Comparison of ENCODE assay signal across 1 cellular context in the genomic region with DNA sequence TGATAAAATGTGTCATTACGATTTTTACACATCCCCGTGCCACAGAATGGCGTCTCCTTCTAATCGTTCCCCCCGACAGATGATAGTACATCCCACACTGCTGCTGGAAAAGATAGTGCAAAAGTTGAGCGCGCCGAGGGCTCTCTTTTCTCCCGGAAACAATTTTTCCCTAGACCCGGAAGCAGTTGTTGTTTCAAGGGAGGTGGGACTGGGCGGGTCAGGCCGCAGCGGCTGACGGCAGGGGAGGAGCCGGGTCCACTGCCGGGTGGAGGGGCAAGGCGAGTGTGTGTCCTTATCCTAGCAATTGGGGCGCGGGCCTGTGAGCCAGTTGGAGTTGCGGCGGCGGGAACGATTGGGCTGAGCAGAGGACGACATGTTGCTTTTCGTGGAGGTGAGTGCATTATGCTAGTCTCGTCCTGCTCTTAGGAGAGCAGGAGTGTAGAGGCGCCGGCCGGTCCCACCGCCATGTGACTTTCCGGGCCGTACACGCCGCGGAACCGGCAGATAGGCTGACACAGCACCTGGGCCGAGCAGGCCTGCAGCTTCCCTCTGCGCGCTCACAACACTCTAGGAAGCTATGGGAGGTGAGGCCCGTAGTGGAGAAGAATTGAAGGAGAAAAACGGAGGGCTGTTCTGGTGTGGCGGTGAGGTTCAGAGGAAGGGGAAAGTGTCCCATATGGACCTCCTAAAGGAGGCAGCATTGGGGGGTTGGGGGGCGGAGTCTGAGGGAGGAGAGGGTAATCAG.
TF ChIP-seq lines count a peak whose summit lies in the region.

Gene LARP4, plus strand, starts transcription at position 248 of the 745 bp plus-strand sequence. Its CDS starts 126 bp downstream, at position 374.

TF ChIP-seq in K562, 482 proteins besides CTCF, POLR2A, EP300 and RAD21 (continued from another document and continues in another):
- peak; percentile 50; the same call in 1 of the 2 replicates for TF ChIP-seq ARID3B (CRISPR knock-in tag; IDR thresholded peaks at IDR 0.05; ENCODE audit: borderline replicate concordance)
- TF ChIP-seq, protein P1, sequence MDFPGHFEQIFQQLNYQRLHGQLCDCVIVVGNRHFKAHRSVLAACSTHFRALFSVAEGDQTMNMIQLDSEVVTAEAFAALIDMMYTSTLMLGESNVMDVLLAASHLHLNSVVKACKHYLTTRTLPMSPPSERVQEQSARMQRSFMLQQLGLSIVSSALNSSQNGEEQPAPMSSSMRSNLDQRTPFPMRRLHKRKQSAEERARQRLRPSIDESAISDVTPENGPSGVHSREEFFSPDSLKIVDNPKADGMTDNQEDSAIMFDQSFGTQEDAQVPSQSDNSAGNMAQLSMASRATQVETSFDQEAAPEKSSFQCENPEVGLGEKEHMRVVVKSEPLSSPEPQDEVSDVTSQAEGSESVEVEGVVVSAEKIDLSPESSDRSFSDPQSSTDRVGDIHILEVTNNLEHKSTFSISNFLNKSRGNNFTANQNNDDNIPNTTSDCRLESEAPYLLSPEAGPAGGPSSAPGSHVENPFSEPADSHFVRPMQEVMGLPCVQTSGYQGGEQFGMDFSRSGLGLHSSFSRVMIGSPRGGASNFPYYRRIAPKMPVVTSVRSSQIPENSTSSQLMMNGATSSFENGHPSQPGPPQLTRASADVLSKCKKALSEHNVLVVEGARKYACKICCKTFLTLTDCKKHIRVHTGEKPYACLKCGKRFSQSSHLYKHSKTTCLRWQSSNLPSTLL (IDR thresholded peaks at IDR 0.05), result no peak
- peak; percentile 72; the same call in 1 of the 2 replicates for TF ChIP-seq ESRRA (IDR thresholded peaks at IDR 0.05; ENCODE audit: borderline replicate concordance, low read depth)
- no peak; a peak in 2 of 4 replicates for TF ChIP-seq SIN3A (IDR thresholded peaks at IDR 0.05; ENCODE audit: borderline replicate concordance in 2 of 2, control insufficient read depth in 1 of 2, low read depth in 2 of 2, low read length in 2 of 2)
- TF ChIP-seq FIP1L1 (IDR thresholded peaks at IDR 0.05; ENCODE audit: low read depth, low read length, poor library complexity, severe bottlenecking), result no peak
- TF ChIP-seq GATAD2A (IDR thresholded peaks at IDR 0.05), result no peak
- no peak for TF ChIP-seq ZFP1 (CRISPR knock-in tag; IDR thresholded peaks at IDR 0.05)
- peak; percentile 67 for TF ChIP-seq CBFA2T2 (conservative IDR thresholded peaks at IDR 0.05)
- TF ChIP-seq KAT2B (IDR thresholded peaks at IDR 0.05; ENCODE audit: low read depth, low read length), result no peak
- 0 out of 2 replicates have a peak, but pooled peaks have one; percentile 25 for TF ChIP-seq NFE2 (IDR thresholded peaks at IDR 0.05; ENCODE audit: low read depth)
- TF ChIP-seq PRDM10 (IDR thresholded peaks at IDR 0.05; ENCODE audit: partially characterized antibody), result peak; percentile 99
- peak; percentile 96 for TF ChIP-seq KDM5B (IDR thresholded peaks at IDR 0.05; ENCODE audit: insufficient replicate concordance, low read depth, low read length)
- TF ChIP-seq, protein P2, sequence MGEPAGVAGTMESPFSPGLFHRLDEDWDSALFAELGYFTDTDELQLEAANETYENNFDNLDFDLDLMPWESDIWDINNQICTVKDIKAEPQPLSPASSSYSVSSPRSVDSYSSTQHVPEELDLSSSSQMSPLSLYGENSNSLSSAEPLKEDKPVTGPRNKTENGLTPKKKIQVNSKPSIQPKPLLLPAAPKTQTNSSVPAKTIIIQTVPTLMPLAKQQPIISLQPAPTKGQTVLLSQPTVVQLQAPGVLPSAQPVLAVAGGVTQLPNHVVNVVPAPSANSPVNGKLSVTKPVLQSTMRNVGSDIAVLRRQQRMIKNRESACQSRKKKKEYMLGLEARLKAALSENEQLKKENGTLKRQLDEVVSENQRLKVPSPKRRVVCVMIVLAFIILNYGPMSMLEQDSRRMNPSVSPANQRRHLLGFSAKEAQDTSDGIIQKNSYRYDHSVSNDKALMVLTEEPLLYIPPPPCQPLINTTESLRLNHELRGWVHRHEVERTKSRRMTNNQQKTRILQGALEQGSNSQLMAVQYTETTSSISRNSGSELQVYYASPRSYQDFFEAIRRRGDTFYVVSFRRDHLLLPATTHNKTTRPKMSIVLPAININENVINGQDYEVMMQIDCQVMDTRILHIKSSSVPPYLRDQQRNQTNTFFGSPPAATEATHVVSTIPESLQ (CRISPR knock-in tag; IDR thresholded peaks at IDR 0.05), result no peak
- peak; percentile 91 for TF ChIP-seq POLR2H (tag; IDR thresholded peaks at IDR 0.05; ENCODE audit: low read depth)
- TF ChIP-seq ZNF3 (CRISPR knock-in tag; IDR thresholded peaks at IDR 0.05), result no peak
- TF ChIP-seq KAT8 (IDR thresholded peaks at IDR 0.05; ENCODE audit: low read depth), result no peak
- TF ChIP-seq HNRNPK (IDR thresholded peaks at IDR 0.05; ENCODE audit: low read depth, low read length, poor library complexity, severe bottlenecking), result no peak
- TF ChIP-seq BRD4 (IDR thresholded peaks at IDR 0.05), result no peak; the same call in 1 of the 2 replicates
- TF ChIP-seq WHSC1 (IDR thresholded peaks at IDR 0.05; ENCODE audit: low read length), result no peak
- TF ChIP-seq CHD2 (IDR thresholded peaks at IDR 0.05; ENCODE audit: low read depth, low read length), result no peak
- TF ChIP-seq, protein P3, sequence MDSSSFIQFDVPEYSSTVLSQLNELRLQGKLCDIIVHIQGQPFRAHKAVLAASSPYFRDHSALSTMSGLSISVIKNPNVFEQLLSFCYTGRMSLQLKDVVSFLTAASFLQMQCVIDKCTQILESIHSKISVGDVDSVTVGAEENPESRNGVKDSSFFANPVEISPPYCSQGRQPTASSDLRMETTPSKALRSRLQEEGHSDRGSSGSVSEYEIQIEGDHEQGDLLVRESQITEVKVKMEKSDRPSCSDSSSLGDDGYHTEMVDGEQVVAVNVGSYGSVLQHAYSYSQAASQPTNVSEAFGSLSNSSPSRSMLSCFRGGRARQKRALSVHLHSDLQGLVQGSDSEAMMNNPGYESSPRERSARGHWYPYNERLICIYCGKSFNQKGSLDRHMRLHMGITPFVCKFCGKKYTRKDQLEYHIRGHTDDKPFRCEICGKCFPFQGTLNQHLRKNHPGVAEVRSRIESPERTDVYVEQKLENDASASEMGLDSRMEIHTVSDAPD (CRISPR knock-in tag; IDR thresholded peaks at IDR 0.05), result no peak
- TF ChIP-seq NELFE (IDR thresholded peaks at IDR 0.05; ENCODE audit: insufficient read depth, insufficient read length), result no peak
- 0 out of 2 replicates have a peak, but pooled peaks have one; percentile 60 for TF ChIP-seq RUNX1 (IDR thresholded peaks at IDR 0.05; ENCODE audit: low read depth)
- peak; percentile 50 for TF ChIP-seq NFIC (IDR thresholded peaks at IDR 0.05)
- TF ChIP-seq ZNF12 (CRISPR knock-in tag; IDR thresholded peaks at IDR 0.05), result no peak; the same call in 1 of the 2 replicates
- TF ChIP-seq NR2F6 (CRISPR knock-in tag; IDR thresholded peaks at IDR 0.05), result no peak
- TF ChIP-seq, protein P4, sequence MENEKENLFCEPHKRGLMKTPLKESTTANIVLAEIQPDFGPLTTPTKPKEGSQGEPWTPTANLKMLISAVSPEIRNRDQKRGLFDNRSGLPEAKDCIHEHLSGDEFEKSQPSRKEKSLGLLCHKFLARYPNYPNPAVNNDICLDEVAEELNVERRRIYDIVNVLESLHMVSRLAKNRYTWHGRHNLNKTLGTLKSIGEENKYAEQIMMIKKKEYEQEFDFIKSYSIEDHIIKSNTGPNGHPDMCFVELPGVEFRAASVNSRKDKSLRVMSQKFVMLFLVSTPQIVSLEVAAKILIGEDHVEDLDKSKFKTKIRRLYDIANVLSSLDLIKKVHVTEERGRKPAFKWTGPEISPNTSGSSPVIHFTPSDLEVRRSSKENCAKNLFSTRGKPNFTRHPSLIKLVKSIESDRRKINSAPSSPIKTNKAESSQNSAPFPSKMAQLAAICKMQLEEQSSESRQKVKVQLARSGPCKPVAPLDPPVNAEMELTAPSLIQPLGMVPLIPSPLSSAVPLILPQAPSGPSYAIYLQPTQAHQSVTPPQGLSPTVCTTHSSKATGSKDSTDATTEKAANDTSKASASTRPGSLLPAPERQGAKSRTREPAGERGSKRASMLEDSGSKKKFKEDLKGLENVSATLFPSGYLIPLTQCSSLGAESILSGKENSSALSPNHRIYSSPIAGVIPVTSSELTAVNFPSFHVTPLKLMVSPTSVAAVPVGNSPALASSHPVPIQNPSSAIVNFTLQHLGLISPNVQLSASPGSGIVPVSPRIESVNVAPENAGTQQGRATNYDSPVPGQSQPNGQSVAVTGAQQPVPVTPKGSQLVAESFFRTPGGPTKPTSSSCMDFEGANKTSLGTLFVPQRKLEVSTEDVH (IDR thresholded peaks at IDR 0.05; ENCODE audit: low read depth, partially characterized antibody), result peak; percentile 90
- no peak for TF ChIP-seq NCOA2 (IDR thresholded peaks at IDR 0.05; ENCODE audit: partially characterized antibody in 2 of 2)
- peak in 1 of 2 experiments; percentile 99; a peak in 2 of 4 replicates for TF ChIP-seq HDAC1 (IDR thresholded peaks at IDR 0.05)
- no peak for TF ChIP-seq ESRRB (CRISPR knock-in tag; IDR thresholded peaks at IDR 0.05; ENCODE audit: borderline replicate concordance)
- peak in 1 of 2 experiments; percentile 60; a peak in 1 of 4 replicates for TF ChIP-seq ZMIZ1 (IDR thresholded peaks at IDR 0.05; ENCODE audit: low read depth in 2 of 2, low read length in 2 of 2)
- TF ChIP-seq ZNF175 (CRISPR knock-in tag; IDR thresholded peaks at IDR 0.05; ENCODE audit: low read depth), result no peak
- TF ChIP-seq RFX7 (CRISPR knock-in tag; IDR thresholded peaks at IDR 0.05), result no peak
- TF ChIP-seq, protein P5, sequence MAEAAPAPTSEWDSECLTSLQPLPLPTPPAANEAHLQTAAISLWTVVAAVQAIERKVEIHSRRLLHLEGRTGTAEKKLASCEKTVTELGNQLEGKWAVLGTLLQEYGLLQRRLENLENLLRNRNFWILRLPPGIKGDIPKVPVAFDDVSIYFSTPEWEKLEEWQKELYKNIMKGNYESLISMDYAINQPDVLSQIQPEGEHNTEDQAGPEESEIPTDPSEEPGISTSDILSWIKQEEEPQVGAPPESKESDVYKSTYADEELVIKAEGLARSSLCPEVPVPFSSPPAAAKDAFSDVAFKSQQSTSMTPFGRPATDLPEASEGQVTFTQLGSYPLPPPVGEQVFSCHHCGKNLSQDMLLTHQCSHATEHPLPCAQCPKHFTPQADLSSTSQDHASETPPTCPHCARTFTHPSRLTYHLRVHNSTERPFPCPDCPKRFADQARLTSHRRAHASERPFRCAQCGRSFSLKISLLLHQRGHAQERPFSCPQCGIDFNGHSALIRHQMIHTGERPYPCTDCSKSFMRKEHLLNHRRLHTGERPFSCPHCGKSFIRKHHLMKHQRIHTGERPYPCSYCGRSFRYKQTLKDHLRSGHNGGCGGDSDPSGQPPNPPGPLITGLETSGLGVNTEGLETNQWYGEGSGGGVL (CRISPR knock-in tag; IDR thresholded peaks at IDR 0.05), result no peak
